Comparison of ENCODE assay signal across 8 cellular contexts in genomic region chr4:94595880-94596483, GRCh38.
DNase-seq lines count a peak whose midpoint lies in the region; ATAC-seq and TF ChIP-seq lines count a peak whose summit lies in the region.

No MANE protein-coding gene starts in this region.

- peaks cover 0 to 13% (median 0%) of the 10 kb centered on the region in 3 donors for H3K4me1 ChIP-seq in gastroesophageal sphincter

- no peaks in the 10 kb centered on the region for H3K9me3 ChIP-seq in gastroesophageal sphincter

- peak; percentile 68 for ATAC-seq in GM21717 (IDR thresholded peaks at IDR 0.05; ENCODE audit: unreplicated experiment)
- no peak for ATAC-seq in gastroesophageal sphincter

- DNase-seq in SIG-M5 treated with dmso at 0.1 percent for 504 hours (lab: John Stamatoyannopoulos, UW; ENCODE audit: unreplicated experiment) (peak; percentile 21), SIG-M5 (lab: John Stamatoyannopoulos, UW) (no peak), SW480 (ENCODE audit: low spot score) (peak; percentile 57), smooth muscle cell of the brain vasculature (ENCODE audit: low read depth, low spot score) (peak; percentile 29), NCI-H524 treated with DMSO at 0.1 percent for 48 hours (lab: John Stamatoyannopoulos, UW) (no peak)

- no peak for TF ChIP-seq POLR2A in gastroesophageal sphincter (IDR thresholded peaks at IDR 0.05)

- WGBS in gastroesophageal sphincter (ENCODE audit: low coverage in 1 of 2), 2 donors = 56 to 57% methylated on average over 5 of the region's 5 CpGs

- TF ChIP-seq EP300 in gastroesophageal sphincter (IDR thresholded peaks at IDR 0.05) = no peak

- no peaks in the 10 kb centered on the region for H3K27me3 ChIP-seq in gastroesophageal sphincter

- peak; percentile 72 for TF ChIP-seq CTCF in LNCAP (IDR thresholded peaks at IDR 0.05)
- TF ChIP-seq CTCF in gastroesophageal sphincter (IDR thresholded peaks at IDR 0.05) = peak; percentile 36 to 69 (median 66)

- no peak overlapping the region for H3K27ac ChIP-seq in gastroesophageal sphincter

- H3K4me3 ChIP-seq in gastroesophageal sphincter = no peak overlapping the region

- H3K36me3 ChIP-seq in gastroesophageal sphincter = peaks cover 0 to 7% of the 10 kb centered on the region in 2 donors

Comparison
In these comparisons a context has a peak if more than half of its experiments do, and no peak if none do; other contexts are left out.
1. DNase-seq: peak in SIG-M5 treated with dmso at 0.1 percent for 504 hours (single experiment), SW480 (single experiment) and smooth muscle cell of the brain vasculature (single experiment); none in SIG-M5 (single experiment) and NCI-H524 treated with DMSO at 0.1 percent for 48 hours (single experiment).